ENCODE assay signal across 1 cellular context in the genomic region with DNA sequence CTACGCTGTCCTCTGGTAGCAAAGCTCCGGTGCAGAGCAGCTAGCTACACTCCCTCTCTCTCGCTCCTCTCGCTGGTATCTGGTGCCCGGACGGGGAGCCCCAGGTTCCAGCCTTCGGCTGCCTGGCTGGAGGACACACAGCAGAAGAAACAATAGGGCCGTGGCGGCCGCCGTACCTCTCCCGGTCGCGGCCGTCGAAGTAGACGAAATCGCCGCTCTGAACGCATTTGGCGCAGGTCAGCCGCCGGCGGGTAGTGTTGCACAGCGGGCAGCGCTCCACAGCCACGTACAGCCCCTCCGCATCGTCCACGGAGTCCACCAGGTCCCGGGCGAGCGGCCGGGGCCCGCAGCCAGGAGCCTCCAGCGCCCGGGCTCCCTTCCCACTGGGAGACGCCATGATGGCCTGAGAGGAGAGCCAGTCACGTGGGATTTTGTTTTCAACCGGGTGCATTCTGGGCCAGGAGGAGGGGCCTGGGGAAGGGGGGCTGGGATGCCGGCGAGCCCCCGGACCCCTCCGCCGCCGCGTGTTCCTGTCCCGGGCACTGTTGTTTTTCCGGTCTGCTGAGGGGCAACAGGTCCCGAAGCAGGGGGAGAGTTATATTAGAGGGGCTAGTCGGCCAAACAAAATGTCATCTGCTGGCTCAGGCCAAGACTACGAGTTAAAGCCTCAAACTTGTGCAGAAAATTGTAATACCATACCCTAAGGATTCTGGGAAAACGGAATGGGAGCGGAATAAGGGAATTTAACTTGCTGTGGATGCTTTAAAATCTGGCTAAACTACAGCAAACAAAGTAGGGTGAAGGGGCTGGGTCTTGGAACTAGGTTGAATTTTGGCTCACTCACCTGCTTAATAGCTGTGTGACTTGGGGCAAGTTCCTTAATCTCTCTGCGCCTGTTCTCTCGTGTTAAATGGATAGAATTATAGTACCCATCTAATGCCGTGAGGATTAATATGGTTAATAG.
TF ChIP-seq lines count a peak whose summit lies in the region.

A gene with protein sequence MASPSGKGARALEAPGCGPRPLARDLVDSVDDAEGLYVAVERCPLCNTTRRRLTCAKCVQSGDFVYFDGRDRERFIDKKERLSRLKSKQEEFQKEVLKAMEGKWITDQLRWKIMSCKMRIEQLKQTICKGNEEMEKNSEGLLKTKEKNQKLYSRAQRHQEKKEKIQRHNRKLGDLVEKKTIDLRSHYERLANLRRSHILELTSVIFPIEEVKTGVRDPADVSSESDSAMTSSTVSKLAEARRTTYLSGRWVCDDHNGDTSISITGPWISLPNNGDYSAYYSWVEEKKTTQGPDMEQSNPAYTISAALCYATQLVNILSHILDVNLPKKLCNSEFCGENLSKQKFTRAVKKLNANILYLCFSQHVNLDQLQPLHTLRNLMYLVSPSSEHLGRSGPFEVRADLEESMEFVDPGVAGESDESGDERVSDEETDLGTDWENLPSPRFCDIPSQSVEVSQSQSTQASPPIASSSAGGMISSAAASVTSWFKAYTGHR (minus strand): TSS at position 405 of the 964 bp plus-strand sequence. CDS start 8 bp downstream, at position 397.

TF ChIP-seq in HepG2, 621 proteins besides CTCF, POLR2A, EP300 and RAD21 (continued from another document and continues in another):
- no peak for TF ChIP-seq NFRKB (IDR thresholded peaks at IDR 0.05)
- peak; percentile 98 for TF ChIP-seq YY1 (IDR thresholded peaks at IDR 0.05; ENCODE audit: insufficient read depth, insufficient replicate concordance, low read depth, low read length)
- no peak for TF ChIP-seq FOXA1 (IDR thresholded peaks at IDR 0.05)
- TF ChIP-seq FOXA1 (CRISPR knock-in tag; IDR thresholded peaks at IDR 0.05), result no peak
- TF ChIP-seq MTA3 (CRISPR knock-in tag; IDR thresholded peaks at IDR 0.05), result no peak
- TF ChIP-seq, protein P1, sequence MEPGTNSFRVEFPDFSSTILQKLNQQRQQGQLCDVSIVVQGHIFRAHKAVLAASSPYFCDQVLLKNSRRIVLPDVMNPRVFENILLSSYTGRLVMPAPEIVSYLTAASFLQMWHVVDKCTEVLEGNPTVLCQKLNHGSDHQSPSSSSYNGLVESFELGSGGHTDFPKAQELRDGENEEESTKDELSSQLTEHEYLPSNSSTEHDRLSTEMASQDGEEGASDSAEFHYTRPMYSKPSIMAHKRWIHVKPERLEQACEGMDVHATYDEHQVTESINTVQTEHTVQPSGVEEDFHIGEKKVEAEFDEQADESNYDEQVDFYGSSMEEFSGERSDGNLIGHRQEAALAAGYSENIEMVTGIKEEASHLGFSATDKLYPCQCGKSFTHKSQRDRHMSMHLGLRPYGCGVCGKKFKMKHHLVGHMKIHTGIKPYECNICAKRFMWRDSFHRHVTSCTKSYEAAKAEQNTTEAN (CRISPR knock-in tag; conservative IDR thresholded peaks at IDR 0.05), result no peak
- no peak for TF ChIP-seq ZNF577 (CRISPR knock-in tag; IDR thresholded peaks at IDR 0.05; ENCODE audit: borderline replicate concordance, low read depth)
- TF ChIP-seq, protein P2, sequence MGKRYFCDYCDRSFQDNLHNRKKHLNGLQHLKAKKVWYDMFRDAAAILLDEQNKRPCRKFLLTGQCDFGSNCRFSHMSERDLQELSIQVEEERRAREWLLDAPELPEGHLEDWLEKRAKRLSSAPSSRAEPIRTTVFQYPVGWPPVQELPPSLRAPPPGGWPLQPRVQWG (CRISPR knock-in tag; IDR thresholded peaks at IDR 0.05; ENCODE audit: borderline replicate concordance, low read depth), result no peak
- no peak for TF ChIP-seq ZNF776 (CRISPR knock-in tag; IDR thresholded peaks at IDR 0.05)
- no peak for TF ChIP-seq ZNF567 (CRISPR knock-in tag; IDR thresholded peaks at IDR 0.05; ENCODE audit: borderline replicate concordance)
- TF ChIP-seq ZNF317 (CRISPR knock-in tag; IDR thresholded peaks at IDR 0.05), result peak; percentile 68
- no peak for TF ChIP-seq MBNL3 (CRISPR knock-in tag; conservative IDR thresholded peaks at IDR 0.05)
- no peak; the same call in none of the 2 replicates for TF ChIP-seq ISL2 (CRISPR knock-in tag; IDR thresholded peaks at IDR 0.05)
- TF ChIP-seq MED8 (CRISPR knock-in tag; IDR thresholded peaks at IDR 0.05; ENCODE audit: insufficient replicate concordance), result no peak
- TF ChIP-seq, protein P3, sequence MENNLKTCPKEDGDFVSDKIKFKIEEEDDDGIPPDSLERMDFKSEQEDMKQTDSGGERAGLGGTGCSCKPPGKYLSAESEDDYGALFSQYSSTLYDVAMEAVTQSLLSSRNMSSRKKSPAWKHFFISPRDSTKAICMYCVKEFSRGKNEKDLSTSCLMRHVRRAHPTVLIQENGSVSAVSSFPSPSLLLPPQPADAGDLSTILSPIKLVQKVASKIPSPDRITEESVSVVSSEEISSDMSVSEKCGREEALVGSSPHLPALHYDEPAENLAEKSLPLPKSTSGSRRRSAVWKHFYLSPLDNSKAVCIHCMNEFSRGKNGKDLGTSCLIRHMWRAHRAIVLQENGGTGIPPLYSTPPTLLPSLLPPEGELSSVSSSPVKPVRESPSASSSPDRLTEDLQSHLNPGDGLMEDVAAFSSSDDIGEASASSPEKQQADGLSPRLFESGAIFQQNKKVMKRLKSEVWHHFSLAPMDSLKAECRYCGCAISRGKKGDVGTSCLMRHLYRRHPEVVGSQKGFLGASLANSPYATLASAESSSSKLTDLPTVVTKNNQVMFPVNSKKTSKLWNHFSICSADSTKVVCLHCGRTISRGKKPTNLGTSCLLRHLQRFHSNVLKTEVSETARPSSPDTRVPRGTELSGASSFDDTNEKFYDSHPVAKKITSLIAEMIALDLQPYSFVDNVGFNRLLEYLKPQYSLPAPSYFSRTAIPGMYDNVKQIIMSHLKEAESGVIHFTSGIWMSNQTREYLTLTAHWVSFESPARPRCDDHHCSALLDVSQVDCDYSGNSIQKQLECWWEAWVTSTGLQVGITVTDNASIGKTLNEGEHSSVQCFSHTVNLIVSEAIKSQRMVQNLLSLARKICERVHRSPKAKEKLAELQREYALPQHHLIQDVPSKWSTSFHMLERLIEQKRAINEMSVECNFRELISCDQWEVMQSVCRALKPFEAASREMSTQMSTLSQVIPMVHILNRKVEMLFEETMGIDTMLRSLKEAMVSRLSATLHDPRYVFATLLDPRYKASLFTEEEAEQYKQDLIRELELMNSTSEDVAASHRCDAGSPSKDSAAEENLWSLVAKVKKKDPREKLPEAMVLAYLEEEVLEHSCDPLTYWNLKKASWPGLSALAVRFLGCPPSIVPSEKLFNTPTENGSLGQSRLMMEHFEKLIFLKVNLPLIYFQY (CRISPR knock-in tag; IDR thresholded peaks at IDR 0.05; ENCODE audit: borderline replicate concordance), result no peak
- TF ChIP-seq MED1 (CRISPR knock-in tag; IDR thresholded peaks at IDR 0.05), result 0 out of 2 replicates have a peak, but pooled peaks have one; percentile 22
- TF ChIP-seq FOXM1 (CRISPR knock-in tag; IDR thresholded peaks at IDR 0.05), result no peak
- peak; percentile 100 for TF ChIP-seq SIN3B (IDR thresholded peaks at IDR 0.05; ENCODE audit: low read length)
- TF ChIP-seq, protein P4, sequence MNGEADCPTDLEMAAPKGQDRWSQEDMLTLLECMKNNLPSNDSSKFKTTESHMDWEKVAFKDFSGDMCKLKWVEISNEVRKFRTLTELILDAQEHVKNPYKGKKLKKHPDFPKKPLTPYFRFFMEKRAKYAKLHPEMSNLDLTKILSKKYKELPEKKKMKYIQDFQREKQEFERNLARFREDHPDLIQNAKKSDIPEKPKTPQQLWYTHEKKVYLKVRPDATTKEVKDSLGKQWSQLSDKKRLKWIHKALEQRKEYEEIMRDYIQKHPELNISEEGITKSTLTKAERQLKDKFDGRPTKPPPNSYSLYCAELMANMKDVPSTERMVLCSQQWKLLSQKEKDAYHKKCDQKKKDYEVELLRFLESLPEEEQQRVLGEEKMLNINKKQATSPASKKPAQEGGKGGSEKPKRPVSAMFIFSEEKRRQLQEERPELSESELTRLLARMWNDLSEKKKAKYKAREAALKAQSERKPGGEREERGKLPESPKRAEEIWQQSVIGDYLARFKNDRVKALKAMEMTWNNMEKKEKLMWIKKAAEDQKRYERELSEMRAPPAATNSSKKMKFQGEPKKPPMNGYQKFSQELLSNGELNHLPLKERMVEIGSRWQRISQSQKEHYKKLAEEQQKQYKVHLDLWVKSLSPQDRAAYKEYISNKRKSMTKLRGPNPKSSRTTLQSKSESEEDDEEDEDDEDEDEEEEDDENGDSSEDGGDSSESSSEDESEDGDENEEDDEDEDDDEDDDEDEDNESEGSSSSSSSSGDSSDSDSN (CRISPR knock-in tag; IDR thresholded peaks at IDR 0.05), result peak; percentile 63
- TF ChIP-seq, protein P5, sequence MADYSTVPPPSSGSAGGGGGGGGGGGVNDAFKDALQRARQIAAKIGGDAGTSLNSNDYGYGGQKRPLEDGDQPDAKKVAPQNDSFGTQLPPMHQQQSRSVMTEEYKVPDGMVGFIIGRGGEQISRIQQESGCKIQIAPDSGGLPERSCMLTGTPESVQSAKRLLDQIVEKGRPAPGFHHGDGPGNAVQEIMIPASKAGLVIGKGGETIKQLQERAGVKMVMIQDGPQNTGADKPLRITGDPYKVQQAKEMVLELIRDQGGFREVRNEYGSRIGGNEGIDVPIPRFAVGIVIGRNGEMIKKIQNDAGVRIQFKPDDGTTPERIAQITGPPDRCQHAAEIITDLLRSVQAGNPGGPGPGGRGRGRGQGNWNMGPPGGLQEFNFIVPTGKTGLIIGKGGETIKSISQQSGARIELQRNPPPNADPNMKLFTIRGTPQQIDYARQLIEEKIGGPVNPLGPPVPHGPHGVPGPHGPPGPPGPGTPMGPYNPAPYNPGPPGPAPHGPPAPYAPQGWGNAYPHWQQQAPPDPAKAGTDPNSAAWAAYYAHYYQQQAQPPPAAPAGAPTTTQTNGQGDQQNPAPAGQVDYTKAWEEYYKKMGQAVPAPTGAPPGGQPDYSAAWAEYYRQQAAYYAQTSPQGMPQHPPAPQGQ (CRISPR knock-in tag; IDR thresholded peaks at IDR 0.05; ENCODE audit: borderline replicate concordance), result no peak
- no peak for TF ChIP-seq SP5 (CRISPR knock-in tag; IDR thresholded peaks at IDR 0.05; ENCODE audit: borderline replicate concordance, low read depth)
- TF ChIP-seq IRF2 (CRISPR knock-in tag; IDR thresholded peaks at IDR 0.05), result peak; percentile 51; the same call in 1 of the 2 replicates
- peak; percentile 51; the same call in 1 of the 2 replicates for TF ChIP-seq HIVEP1 (CRISPR knock-in tag; IDR thresholded peaks at IDR 0.05)
- no peak for TF ChIP-seq NFYB (CRISPR knock-in tag; IDR thresholded peaks at IDR 0.05)
- TF ChIP-seq NR2F6 (IDR thresholded peaks at IDR 0.05), result no peak; the same call in 1 of the 2 replicates
- no peak for TF ChIP-seq NR2F6 (CRISPR knock-in tag; IDR thresholded peaks at IDR 0.05)
- 0 out of 2 replicates have a peak, but pooled peaks have one; percentile 53 for TF ChIP-seq THYN1 (CRISPR knock-in tag; IDR thresholded peaks at IDR 0.05; ENCODE audit: borderline replicate concordance, low read depth)
- TF ChIP-seq NPAS2 (CRISPR knock-in tag; IDR thresholded peaks at IDR 0.05; ENCODE audit: borderline replicate concordance), result no peak
- TF ChIP-seq TBP (CRISPR knock-in tag; IDR thresholded peaks at IDR 0.05), result 0 out of 2 replicates have a peak, but pooled peaks have one; percentile 5
- TF ChIP-seq, protein P6, sequence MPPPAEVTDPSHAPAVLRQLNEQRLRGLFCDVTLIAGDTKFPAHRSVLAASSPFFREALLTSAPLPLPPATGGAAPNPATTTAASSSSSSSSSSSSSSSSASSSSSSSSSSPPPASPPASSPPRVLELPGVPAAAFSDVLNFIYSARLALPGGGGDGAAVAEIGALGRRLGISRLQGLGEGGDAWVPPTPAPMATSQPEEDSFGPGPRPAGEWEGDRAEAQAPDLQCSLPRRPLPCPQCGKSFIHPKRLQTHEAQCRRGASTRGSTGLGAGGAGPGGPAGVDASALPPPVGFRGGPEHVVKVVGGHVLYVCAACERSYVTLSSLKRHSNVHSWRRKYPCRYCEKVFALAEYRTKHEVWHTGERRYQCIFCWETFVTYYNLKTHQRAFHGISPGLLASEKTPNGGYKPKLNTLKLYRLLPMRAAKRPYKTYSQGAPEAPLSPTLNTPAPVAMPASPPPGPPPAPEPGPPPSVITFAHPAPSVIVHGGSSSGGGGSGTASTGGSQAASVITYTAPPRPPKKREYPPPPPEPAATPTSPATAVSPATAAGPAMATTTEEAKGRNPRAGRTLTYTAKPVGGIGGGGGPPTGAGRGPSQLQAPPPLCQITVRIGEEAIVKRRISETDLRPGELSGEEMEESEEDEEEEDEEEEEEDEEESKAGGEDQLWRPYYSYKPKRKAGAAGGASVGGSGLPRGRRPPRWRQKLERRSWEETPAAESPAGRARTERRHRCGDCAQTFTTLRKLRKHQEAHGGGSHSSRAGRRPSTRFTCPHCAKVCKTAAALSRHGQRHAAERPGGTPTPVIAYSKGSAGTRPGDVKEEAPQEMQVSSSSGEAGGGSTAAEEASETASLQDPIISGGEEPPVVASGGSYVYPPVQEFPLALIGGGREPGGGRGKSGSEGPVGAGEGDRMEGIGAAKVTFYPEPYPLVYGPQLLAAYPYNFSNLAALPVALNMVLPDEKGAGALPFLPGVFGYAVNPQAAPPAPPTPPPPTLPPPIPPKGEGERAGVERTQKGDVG (CRISPR knock-in tag; IDR thresholded peaks at IDR 0.05; ENCODE audit: borderline replicate concordance), result peak; percentile 49; the same call in 1 of the 2 replicates
- no peak for TF ChIP-seq ARNT (IDR thresholded peaks at IDR 0.05)
- TF ChIP-seq ZNF775 (CRISPR knock-in tag; IDR thresholded peaks at IDR 0.05; ENCODE audit: borderline replicate concordance), result no peak
- TF ChIP-seq REL (CRISPR knock-in tag; conservative IDR thresholded peaks at IDR 0.05), result no peak
- no peak for TF ChIP-seq MLLT10 (CRISPR knock-in tag; IDR thresholded peaks at IDR 0.05)
- TF ChIP-seq POGZ (CRISPR knock-in tag; IDR thresholded peaks at IDR 0.05), result peak; percentile 85
- no peak for TF ChIP-seq ZNF720 (CRISPR knock-in tag; IDR thresholded peaks at IDR 0.05)
- TF ChIP-seq HDAC6 (IDR thresholded peaks at IDR 0.05; ENCODE audit: low read depth, low read length), result no peak
- TF ChIP-seq ZKSCAN8 (CRISPR knock-in tag; IDR thresholded peaks at IDR 0.05; ENCODE audit: borderline replicate concordance), result no peak
- no peak; the same call in 1 of the 2 replicates for TF ChIP-seq ATF7-NPFF (CRISPR knock-in tag; IDR thresholded peaks at IDR 0.05; ENCODE audit: low read depth)
- TF ChIP-seq, protein P7, sequence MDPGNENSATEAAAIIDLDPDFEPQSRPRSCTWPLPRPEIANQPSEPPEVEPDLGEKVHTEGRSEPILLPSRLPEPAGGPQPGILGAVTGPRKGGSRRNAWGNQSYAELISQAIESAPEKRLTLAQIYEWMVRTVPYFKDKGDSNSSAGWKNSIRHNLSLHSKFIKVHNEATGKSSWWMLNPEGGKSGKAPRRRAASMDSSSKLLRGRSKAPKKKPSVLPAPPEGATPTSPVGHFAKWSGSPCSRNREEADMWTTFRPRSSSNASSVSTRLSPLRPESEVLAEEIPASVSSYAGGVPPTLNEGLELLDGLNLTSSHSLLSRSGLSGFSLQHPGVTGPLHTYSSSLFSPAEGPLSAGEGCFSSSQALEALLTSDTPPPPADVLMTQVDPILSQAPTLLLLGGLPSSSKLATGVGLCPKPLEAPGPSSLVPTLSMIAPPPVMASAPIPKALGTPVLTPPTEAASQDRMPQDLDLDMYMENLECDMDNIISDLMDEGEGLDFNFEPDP (CRISPR knock-in tag; conservative IDR thresholded peaks at IDR 0.05), result no peak
